Comparison of ENCODE assay signal across 3 cellular contexts in genomic region chr19:44334639-44335038, GRCh38. TPM values are rescaled to one million over a fixed set of nuclear protein-coding genes. Genes with fewer than 3 reads are reported as not detected.
"Had no signal": no experiment of that assay in that cellular context is flagged by ENCODE, and none has a peak within 500 bp of the region (broad histone marks: within the 10 kb centered on the region; RNA-seq: fewer than 3 reads in every experiment).

No MANE protein-coding gene starts in this region.

RNA-seq across cellular contexts. Expression of gene ZNF112, which starts 21.8 kb away (rescaled TPM):
- total RNA-seq: activated CD4-positive, alpha-beta T cell treated with anti-CD3 and anti-CD28 coated beads, Interleukin-2, amount 10 ng/mL, durations not matched to agents 24 days and 14 days; activated T-helper 1 cell treated with anti-CD3 and anti-CD28 coated beads, Interleukin-12 subunit alpha, Interleukin-12 subunit beta, Interleukin-2, Interleukin-4 antibody, amounts not matched to agents 30 ng/mL and 10 ng/mL and 1 ng/mL, durations not matched to agents 14 hours and 24 hours and 36 hours; activated T-helper 17 cell treated with anti-CD3 and anti-CD28 coated beads, Interleukin-2, amount 50 U/mL, for 72 hours had no signal
